31 cellular contexts compared by ENCODE assay signal in the genomic region with DNA sequence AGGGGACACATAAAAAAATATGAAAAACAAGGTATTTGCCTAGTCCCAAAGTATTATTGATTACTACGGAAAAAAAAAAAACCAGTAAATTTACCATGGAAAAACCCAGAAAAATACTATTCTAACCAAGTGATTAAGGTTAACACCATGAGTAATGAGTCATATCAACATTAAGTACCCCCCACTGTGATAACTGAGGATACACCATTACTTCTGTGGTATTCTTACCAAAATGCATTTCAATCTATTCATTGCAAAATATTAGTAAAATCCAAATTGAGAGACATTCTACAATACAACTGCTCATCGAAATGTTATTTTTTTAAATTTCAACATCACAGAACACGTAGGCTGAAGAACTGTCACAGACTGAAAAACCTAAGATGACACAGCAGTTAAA.
"Had no signal": no experiment of that assay in that cellular context is flagged by ENCODE, and none has a peak within 500 bp of the region (broad histone marks: within the 10 kb centered on the region; RNA-seq: fewer than 3 reads in every experiment).

No MANE protein-coding gene starts in this region.

- H3K36me3 ChIP-seq: ascending aorta, breast epithelium, cardiac muscle cell, esophagus muscularis mucosa, gastrocnemius medialis, heart right ventricle had no signal

- H3K4me1 ChIP-seq: ascending aorta, breast epithelium, esophagus muscularis mucosa, foreskin keratinocyte, gastrocnemius medialis had no signal

- H3K4me3 ChIP-seq: ascending aorta, breast epithelium, cardiac muscle cell, coronary artery, dorsolateral prefrontal cortex, esophagus muscularis mucosa, gastrocnemius medialis, heart right ventricle had no signal

- DNase-seq: activated CD4-positive, alpha-beta memory T cell treated with anti-CD3 and anti-CD28 coated beads, Interleukin-2, amount 10 ng/mL, durations not matched to agents 7 days and 5 days; activated CD4-positive, alpha-beta T cell treated with anti-CD3 and anti-CD28 coated beads for 36 hours; activated CD4-positive, alpha-beta T cell treated with anti-CD3 and anti-CD28 coated beads, Interleukin-2, amount 10 ng/mL, durations not matched to agents 24 days and 14 days; activated CD4-positive, CD25-positive, alpha-beta regulatory T cell; activated CD4-positive, CD25-positive, alpha-beta regulatory T cell treated with anti-CD3 and anti-CD28 coated beads, Interleukin-2, amount 50 U/mL, for 72 hours; activated CD8-positive, alpha-beta memory T cell treated with anti-CD3 and anti-CD28 coated beads, Interleukin-2, amount 50 U/mL, for 48 hours; activated gamma-delta T cell; activated naive CD4-positive, alpha-beta T cell; activated naive CD4-positive, alpha-beta T cell treated with anti-CD3 and anti-CD28 coated beads, Interleukin-2, amount 10 ng/mL, durations not matched to agents 7 days and 5 days; activated naive CD8-positive, alpha-beta T cell treated with anti-CD3 and anti-CD28 coated beads, Interleukin-2, amount 10 ng/mL, durations not matched to agents 7 days and 5 days; activated T-cell treated with anti-CD3 and anti-CD28 coated beads for 4 hours; activated T-cell treated with anti-CD3 and anti-CD28 coated beads, Interleukin-2, amount 50 U/mL, for 24 hours; activated T-cell treated with anti-CD3 and anti-CD28 coated beads, Interleukin-2, amount 50 U/mL, for 72 hours; central memory CD4-positive, alpha-beta T cell; cerebellar nuclear complex; dorsolateral prefrontal cortex; effector memory CD4-positive, alpha-beta T cell; endodermal cell; erythroblast; foreskin keratinocyte; gastrocnemius medialis; heart right ventricle; T-helper 1 cell; T-helper 17 cell; T1000 had no signal

- H3K9me3 ChIP-seq: ascending aorta, breast epithelium, esophagus muscularis mucosa, gastrocnemius medialis, heart right ventricle had no signal

- ATAC-seq: activated CD4-positive, alpha-beta T cell treated with anti-CD3 and anti-CD28 coated beads for 36 hours; activated naive CD4-positive, alpha-beta T cell treated with anti-CD3 and anti-CD28 coated beads, Interleukin-2, amount 50 U/mL, for 72 hours; activated T-cell treated with anti-CD3 and anti-CD28 coated beads, Interleukin-2, amount 50 U/mL, for 72 hours; foreskin keratinocyte; gastrocnemius medialis; heart right ventricle; T-helper 17 cell had no signal

- H3K27me3 ChIP-seq: ascending aorta, breast epithelium, cardiac muscle cell, dorsolateral prefrontal cortex, esophagus muscularis mucosa, foreskin keratinocyte, gastrocnemius medialis, heart right ventricle had no signal

- H3K27ac ChIP-seq: ascending aorta, breast epithelium, cardiac muscle cell, coronary artery, dorsolateral prefrontal cortex, esophagus muscularis mucosa, foreskin keratinocyte, gastrocnemius medialis, heart right ventricle had no signal
